12 cellular contexts compared by ENCODE assay signal in genomic region chr19:46902402-46902766, GRCh38. TPM values are rescaled to one million over a fixed set of nuclear protein-coding genes. Genes with fewer than 3 reads are reported as not detected.
DNase-seq lines count a peak whose midpoint lies in the region; ATAC-seq lines count a peak whose summit lies in the region.
"Had no signal": no experiment of that assay in that cellular context is flagged by ENCODE, and none has a peak within 500 bp of the region (broad histone marks: within the 10 kb centered on the region; RNA-seq: fewer than 3 reads in every experiment).

No MANE protein-coding gene starts in this region.

- no peaks in the 10 kb centered on the region for H3K9me3 ChIP-seq in SJCRH30 (replicated peaks)
- H3K9me3 ChIP-seq in T-helper 17 cell (ENCODE audit: control insufficient read depth, low read length, poor library complexity, severe bottlenecking): no peaks in the 10 kb centered on the region

- H3K4me1 Mint-ChIP-seq in T-helper 17 cell (peaks cover 41% of the 10 kb centered on the region), T-cell (peaks cover 56 to 59% (median 58%) of the 10 kb centered on the region in 3 donors)

- no peaks in the 10 kb centered on the region for H3K27me3 ChIP-seq in SJCRH30

- H3K4me1 ChIP-seq in SJCRH30: peaks cover 62% of the 10 kb centered on the region

- H3K27ac Mint-ChIP-seq in T-helper 17 cell (no peak overlapping the region), T-cell (peak overlapping the region in 1 of 2 donors; percentile 4)

- DNase-seq in EL: peak; percentile 70
- peak; percentile 32 to 39 for DNase-seq in SJCRH30
- DNase-seq in iPS-NIHi11 (ENCODE audit: low spot score): peak; percentile 39
- peak; percentile 73 for DNase-seq in renal cortical epithelial cell (ENCODE audit: low read depth)
- DNase-seq in T-helper 17 cell: no peak
- DNase-seq in T-cell: no peak
- DNase-seq: activated T-cell treated with anti-CD3 and anti-CD28 coated beads, Interleukin-2, amount 50 U/mL, for 4 hours; cerebellar nuclear complex; NCI-H1417 treated with DMSO at 0.1 percent for 48 hours; stimulated activated naive CD8-positive, alpha-beta T cell treated with anti-CD3 and anti-CD28 coated beads, Interleukin-15, Interleukin-2, amounts not matched to agents 100 U/mL and 50 U/mL, for 24 hours had no signal

- no peaks in the 10 kb centered on the region for H3K27me3 Mint-ChIP-seq in T-helper 17 cell
- no peaks in the 10 kb centered on the region for H3K27me3 Mint-ChIP-seq in T-cell

- no peaks in the 10 kb centered on the region for H3K36me3 ChIP-seq in SJCRH30

- POLR2A ChIA-PET in T-cell (lab: Charles Lee): no interaction called here

- ATAC-seq in HG02642 (IDR thresholded peaks at IDR 0.05; ENCODE audit: poor library complexity, unreplicated experiment): no peak
- ATAC-seq in T-helper 17 cell: no peak
- no peak for ATAC-seq in T-cell (replicated peaks in 1 of 4)
- no peak for ATAC-seq in HG03108 (IDR thresholded peaks at IDR 0.05; ENCODE audit: unreplicated experiment)
- ATAC-seq: activated T-cell treated with anti-CD3 and anti-CD28 coated beads, Interleukin-2, amount 50 U/mL, for 4 hours; stimulated activated naive CD8-positive, alpha-beta T cell treated with anti-CD3 and anti-CD28 coated beads, Interleukin-15, Interleukin-2, amounts not matched to agents 100 U/mL and 50 U/mL, for 24 hours had no signal

- H3K27ac ChIP-seq in SJCRH30: peak overlapping the region; percentile 84; the same call in 1 of the 2 replicates

- no peak overlapping the region for H3K4me3 ChIP-seq in SJCRH30

- H3K36me3 Mint-ChIP-seq in T-helper 17 cell (ENCODE audit: low read depth) (no peaks in the 10 kb centered on the region), T-cell (peaks cover 2% of the 10 kb centered on the region)

- H3K4me3 Mint-ChIP-seq in T-helper 17 cell (no peak overlapping the region), T-cell (no peak overlapping the region)
- H3K4me3 Mint-ChIP-seq: activated T-cell treated with anti-CD3 and anti-CD28 coated beads, Interleukin-2, amount 50 U/mL, for 4 hours had no signal

- no peaks in the 10 kb centered on the region for H3K9me3 Mint-ChIP-seq in T-cell
- H3K9me3 Mint-ChIP-seq: activated T-cell treated with anti-CD3 and anti-CD28 coated beads, Interleukin-2, amount 50 U/mL, for 4 hours had no signal

- CTCF ChIA-PET in T-cell (lab: Charles Lee): no interaction called here

RNA-seq across cellular contexts. Expression of gene ARHGAP35, which starts 41.6 kb away (rescaled TPM):
- total RNA-seq in SJCRH30 (2014; rRNA removed; shearing (Covaris generic)): 44.0 and 49.5 TPM in 2 replicates
- 19.6 and 104 TPM in 2 replicates for total RNA-seq in renal cortical epithelial cell
- 10 to 100 TPM; 33.6 to 34.0 TPM for total RNA-seq in T-helper 17 cell
- total RNA-seq in T-cell: 10 to 100 TPM; 28.7 to 48.1 (median 37.7) TPM

RNA-seq across cellular contexts. Expression of gene AP2S1, which starts 51.7 kb away (rescaled TPM):
- total RNA-seq in SJCRH30 (2014; rRNA removed; shearing (Covaris generic)): 133 and 139 TPM in 2 replicates
- total RNA-seq in renal cortical epithelial cell: 117 and 122 TPM in 2 replicates
- total RNA-seq in T-helper 17 cell: 10 to 100 TPM; 37.0 to 39.7 TPM
- total RNA-seq in T-cell: 10 to 100 TPM; 36.6 to 51.5 (median 49.1) TPM

Comparison
In these comparisons a context has a peak if more than half of its experiments do, and no peak if none do; other contexts are left out.
1. DNase-seq: peak in EL (single experiment), SJCRH30 (2 of 2), iPS-NIHi11 (single experiment) and renal cortical epithelial cell (single experiment); none in T-helper 17 cell (0 of 3) and T-cell (0 of 34).